In the genomic region with DNA sequence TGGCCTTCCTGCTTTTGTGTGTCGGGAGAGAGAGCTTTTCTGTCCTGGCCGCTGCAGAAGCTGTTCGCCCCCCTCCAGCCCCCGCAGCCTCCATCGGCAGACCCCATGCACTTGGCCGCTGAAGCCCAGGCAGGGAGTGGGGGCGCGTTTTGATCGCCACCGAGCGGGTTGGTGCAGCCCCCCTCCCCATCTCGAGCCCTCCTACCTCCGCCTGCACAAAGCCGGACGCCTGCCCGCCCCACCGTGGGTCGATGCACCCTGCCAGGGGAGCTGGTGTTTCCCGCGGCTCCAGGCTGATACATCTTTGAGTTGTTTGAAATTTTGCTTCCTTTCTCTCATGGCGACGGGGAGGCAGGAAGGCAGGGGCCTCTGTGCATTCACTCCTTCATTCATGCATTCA, we compare ENCODE assay signal across 1 cellular context.
TF ChIP-seq lines count a peak whose summit lies in the region.

No MANE protein-coding gene starts in this region.

TF ChIP-seq in K562, 482 proteins besides CTCF, POLR2A, EP300 and RAD21:
- TF ChIP-seq ZNF24 (IDR thresholded peaks at IDR 0.05) (0 out of 2 replicates have a peak, but pooled peaks have one; percentile 18), FOS (IDR thresholded peaks at IDR 0.05; ENCODE audit: extremely low read depth, insufficient read length) (no peak)
TF ChIP-seq in K562: peak in this region for 1.
